ENCODE assay signal across 14 cellular contexts in genomic region chr15:56524915-56525314, GRCh38. TPM values are rescaled to one million over a fixed set of nuclear protein-coding genes. Genes with fewer than 3 reads are reported as not detected.
DNase-seq lines count a peak whose midpoint lies in the region; ATAC-seq lines count a peak whose summit lies in the region.
"Had no signal": no experiment of that assay in that cellular context is flagged by ENCODE, and none has a peak within 500 bp of the region (broad histone marks: within the 10 kb centered on the region; RNA-seq: fewer than 3 reads in every experiment).

No MANE protein-coding gene starts in this region.

- peak; percentile 39 for DNase-seq in HT1080 (ENCODE audit: low read depth)
- peak; percentile 15 for DNase-seq in adipocyte (ENCODE audit: low read depth)
- peak; percentile 41 for DNase-seq in kidney glomerular epithelial cell (lab: John Stamatoyannopoulos, UW)
- DNase-seq in NCI-H345 treated with DMSO at 0.1 percent for 48 hours (lab: John Stamatoyannopoulos, UW; ENCODE audit: unreplicated experiment): no peak
- DNase-seq in activated CD4-positive, alpha-beta T cell treated with anti-CD3 and anti-CD28 coated beads, Interleukin-2, amount 50 U/mL, for 1 hour: no peak
- no peak for DNase-seq in NCI-H2196 treated with DMSO at 0.1 percent for 48 hours (lab: John Stamatoyannopoulos, UW; ENCODE audit: unreplicated experiment)
- DNase-seq: activated effector memory CD4-positive, alpha-beta T cell treated with Interleukin-2 at 50 U/mL for 16 hours; DMS79 treated with DMSO at 0.1 percent for 48 hours; effector memory CD8-positive, alpha-beta T cell; NCI-H345 had no signal

- H3K27me3 ChIP-seq in BLaER1: no peaks in the 10 kb centered on the region
- peaks cover 4% of the 10 kb centered on the region for H3K27me3 ChIP-seq in adipocyte (replicated peaks; ENCODE audit: control insufficient read depth, insufficient read depth, low read length)

- no peak overlapping the region for H3K27ac ChIP-seq in BLaER1
- H3K27ac ChIP-seq: SK-N-MC, VCaP had no signal

- H3K4me1 ChIP-seq in BLaER1: peaks cover 18% of the 10 kb centered on the region
- H3K4me1 ChIP-seq in adipocyte (ENCODE audit: control insufficient read depth, insufficient read depth, low read length): no peaks in the 10 kb centered on the region

- H3K4me2 ChIP-seq in BLaER1: 0 out of 2 replicates have a peak overlapping the region, but pooled peaks have one; percentile 46

- no peaks in the 10 kb centered on the region for H3K36me3 ChIP-seq in BLaER1
- H3K36me3 ChIP-seq in adipocyte (ENCODE audit: control insufficient read depth, insufficient read depth, low read length, severe bottlenecking): no peaks in the 10 kb centered on the region

- no peak for ATAC-seq in HG02970 (IDR thresholded peaks at IDR 0.05; ENCODE audit: low FRiP score, unreplicated experiment)
- ATAC-seq: effector memory CD8-positive, alpha-beta T cell had no signal

- H3K4me3 ChIP-seq in BLaER1 (no peak overlapping the region), adipocyte (ENCODE audit: low read length) (no peak overlapping the region)
- H3K4me3 ChIP-seq: SK-N-MC had no signal

- H3K9ac ChIP-seq in BLaER1 (no peak overlapping the region), adipocyte (ENCODE audit: low read length) (no peak overlapping the region)

- no peaks in the 10 kb centered on the region for H4K20me1 ChIP-seq in BLaER1

- H3K9me3 ChIP-seq in BLaER1 (peaks cover 3% of the 10 kb centered on the region), adipocyte (ENCODE audit: control insufficient read depth, low read length) (peaks cover 4% of the 10 kb centered on the region)

RNA-seq across cellular contexts. Expression of gene MNS1, which starts 60.0 kb away (rescaled TPM):
- total RNA-seq in HT1080 (2014; rRNA removed; shearing (Covaris generic)): 3.0 TPM in 2 replicates
- 2.5 and 3.7 TPM in 2 replicates for polyA plus RNA-seq in HT1080 (2015; cell fraction: cytosol; rRNA removed)
- 1.0 and 1.1 TPM in 2 replicates for polyA plus RNA-seq in HT1080 (2015; cell fraction: nucleus; rRNA removed)

Comparison
In these comparisons a context has a peak if more than half of its experiments do, and no peak if none do; other contexts are left out.
1. DNase-seq: peak in HT1080 (single experiment), adipocyte (single experiment) and kidney glomerular epithelial cell (single experiment); none in NCI-H345 treated with DMSO at 0.1 percent for 48 hours (single experiment), activated CD4-positive, alpha-beta T cell treated with anti-CD3 and anti-CD28 coated beads, Interleukin-2, amount 50 U/mL, for 1 hour (single experiment) and NCI-H2196 treated with DMSO at 0.1 percent for 48 hours (single experiment).